In the genomic region with DNA sequence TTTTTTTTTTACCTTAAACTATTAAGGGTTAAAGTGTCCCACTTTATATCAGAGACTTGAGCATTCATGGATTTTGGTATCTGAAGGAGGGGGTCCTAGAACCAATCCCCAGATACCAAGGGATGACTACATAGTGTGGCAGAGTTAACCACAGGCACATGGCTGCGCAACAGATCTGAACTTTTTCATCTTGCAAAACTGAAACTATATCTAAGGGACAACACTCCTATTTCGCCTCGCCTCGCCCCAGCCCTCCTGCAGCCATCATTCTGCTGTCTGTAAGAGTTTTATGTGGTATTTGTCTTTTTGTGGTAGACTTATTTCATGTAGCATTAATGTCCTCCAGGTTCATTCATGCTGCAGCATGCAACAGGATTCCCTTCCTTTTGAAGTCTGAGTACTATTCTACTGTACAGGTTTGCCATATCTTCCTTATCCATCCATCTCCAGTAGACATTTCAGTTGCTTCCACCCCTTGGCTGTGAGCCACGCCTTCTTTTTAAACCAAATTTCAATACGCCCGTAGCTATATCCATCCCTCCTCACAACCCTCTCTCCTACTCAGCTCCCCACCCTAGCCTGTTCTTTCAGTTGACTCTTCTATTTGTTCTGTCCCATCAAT, we compare ENCODE assay signal across 22 cellular contexts. TPM values are rescaled to one million over a fixed set of nuclear protein-coding genes. Genes with fewer than 3 reads are reported as not detected.
A peak's percentile ranks its signal among the peaks of the same experiment; 100 is the strongest.
DNase-seq lines count a peak whose midpoint lies in the region; ATAC-seq, FAIRE-seq and TF ChIP-seq lines count a peak whose summit lies in the region.
"Had no signal": no experiment of that assay in that cellular context is flagged by ENCODE, and none has a peak within 500 bp of the region (broad histone marks: within the 10 kb centered on the region; RNA-seq: fewer than 3 reads in every experiment).

No MANE protein-coding gene starts in this region.

- H2AFZ ChIP-seq in mammary epithelial cell (ENCODE audit: low read depth, low read length), result no peak overlapping the region

- no peaks in the 10 kb centered on the region for H3K36me3 ChIP-seq in mammary epithelial cell (ENCODE audit: insufficient read depth, low read length)
- H3K36me3 ChIP-seq in breast epithelium, result no peaks in the 10 kb centered on the region
- peaks cover 9% of the 10 kb centered on the region in 2 donors for H3K36me3 ChIP-seq in small intestine (ENCODE audit: control insufficient read depth in 2 of 2, insufficient read depth in 2 of 2, low read length in 2 of 2)
- peaks cover 6 to 84% (median 39%) of the 10 kb centered on the region in 6 donors for H3K36me3 ChIP-seq in spleen

- H3K4me2 ChIP-seq in mammary epithelial cell (ENCODE audit: insufficient read depth, low read depth, low read length), result no peak overlapping the region
- H3K4me2 ChIP-seq: SK-N-SH had no signal

- no peak for TF ChIP-seq POLR2A in breast epithelium (IDR thresholded peaks at IDR 0.05)
- no peak for TF ChIP-seq POLR2A in spleen (IDR thresholded peaks at IDR 0.05)

- no peak overlapping the region for H3K27ac ChIP-seq in mammary epithelial cell (ENCODE audit: insufficient read depth, low read depth, low read length)
- H3K27ac ChIP-seq in breast epithelium, result no peak overlapping the region
- H3K27ac ChIP-seq in VCaP, result peak overlapping the region; percentile 75
- H3K27ac ChIP-seq in small intestine (ENCODE audit: low read depth in 1 of 2, low read length in 1 of 2), result no peak overlapping the region
- no peak overlapping the region for H3K27ac ChIP-seq in spleen

- H3K9me3 ChIP-seq in mammary epithelial cell (replicated peaks; ENCODE audit: insufficient read depth, low read length) (no peaks in the 10 kb centered on the region), breast epithelium (no peaks in the 10 kb centered on the region), small intestine (ENCODE audit: control insufficient read depth, low read depth) (no peaks in the 10 kb centered on the region), spleen (no peaks in the 10 kb centered on the region)
- H3K9me3 ChIP-seq: adrenal gland, MG63, mucosa of descending colon, Peyer's patch, sigmoid colon, SK-N-SH, thoracic aorta had no signal

- dilution Hi-C loops in mammary epithelial cell (cut with HindIII; ENCODE audit: low sequenced_read_pairs), result no loop called here

- BruUV-seq in mammary epithelial cell (replicated peaks; lab: Mats Ljungman, UMichigan), result no TSS peak

- H3K4me3 ChIP-seq in mammary epithelial cell (replicated peaks in 1 of 3; ENCODE audit: insufficient read depth in 1 of 3, low read depth in 2 of 3, low read length in 3 of 3) (no peak overlapping the region), breast epithelium (no peak overlapping the region), fibroblast of villous mesenchyme (ENCODE audit: low read depth, low read length) (no peak overlapping the region), small intestine (ENCODE audit: low read depth in 1 of 2, low read length in 2 of 2) (no peak overlapping the region), spleen (no peak overlapping the region)
- H3K4me3 ChIP-seq: adrenal gland, MG63, mucosa of descending colon, Peyer's patch, sigmoid colon, thoracic aorta had no signal

- FAIRE-seq in small intestine (lab: Jason Lieb, UNC) (no peak), RCC 7860 (lab: Jason Lieb, UNC) (no peak)
- FAIRE-seq: HepG2 had no signal

- TF ChIP-seq CTCF in mammary epithelial cell (conservative IDR thresholded peaks at IDR 0.05 in 1 of 2, IDR thresholded peaks at IDR 0.05 in 1 of 2; ENCODE audit: extremely low read depth in 1 of 2, insufficient read depth in 1 of 2, low read depth in 1 of 2, low read length in 2 of 2), result no peak
- TF ChIP-seq CTCF in breast epithelium (IDR thresholded peaks at IDR 0.05), result no peak
- no peak for TF ChIP-seq CTCF in VCaP (conservative IDR thresholded peaks at IDR 0.05)
- no peak for TF ChIP-seq CTCF in fibroblast of villous mesenchyme (IDR thresholded peaks at IDR 0.05; ENCODE audit: insufficient read depth, low read depth, low read length)
- no peak for TF ChIP-seq CTCF in spleen (IDR thresholded peaks at IDR 0.05 in 8 of 11, conservative IDR thresholded peaks at IDR 0.05 in 3 of 11)

- DNase-seq in mammary epithelial cell, result peak; percentile 8
- DNase-seq in breast epithelium (ENCODE audit: low spot score in 2 of 2), result no peak
- peak; percentile 17 for DNase-seq in fibroblast of villous mesenchyme (ENCODE audit: low read depth)
- DNase-seq in small intestine, result no peak
- DNase-seq in spleen, result no peak
- DNase-seq in RCC 7860 (ENCODE audit: low spot score), result no peak
- DNase-seq: DMS 273 treated with DMSO at 0.1 percent for 48 hours; MG63; mucosa of descending colon; NCI-H2081 treated with DMSO at 0.1 percent for 48 hours; occipital lobe; Peyer's patch; sigmoid colon; SK-N-SH; stimulated activated CD4-positive, alpha-beta T cell treated with anti-CD3 and anti-CD28 coated beads, Interleukin-4, amount 100 ng/mL, for 1 hour; stimulated activated CD8-positive, alpha-beta memory T cell treated with anti-CD3 and anti-CD28 coated beads, Interleukin-4, amount 100 ng/mL, for 48 hours had no signal

- H3K4me1 ChIP-seq in mammary epithelial cell (ENCODE audit: insufficient read depth, low read length) (peaks cover 4% of the 10 kb centered on the region), breast epithelium (no peaks in the 10 kb centered on the region), small intestine (ENCODE audit: control insufficient read depth in 2 of 2, insufficient read depth in 1 of 2, low read depth in 1 of 2, low read length in 1 of 2) (no peaks in the 10 kb centered on the region), spleen (peaks cover 10 to 31% (median 18%) of the 10 kb centered on the region in 6 donors)

- intact Hi-C loops in mammary epithelial cell (cut with micrococcal nuclease) (no loop called here), breast epithelium (cut with DNase I; ENCODE audit: low total_unique reads) (no loop called here), spleen (cut with DNase I; ENCODE audit: low total_unique reads) (no loop called here)

- peaks cover 8% of the 10 kb centered on the region for H3K79me2 ChIP-seq in mammary epithelial cell (ENCODE audit: insufficient read depth, low read length)

- no peaks in the 10 kb centered on the region for H4K20me1 ChIP-seq in mammary epithelial cell (ENCODE audit: insufficient read depth, low read length)

- CTCF ChIA-PET in mammary epithelial cell (lab: Charles Lee; ENCODE audit: low non-redundant PET), result no interaction called here

- WGBS in mammary epithelial cell (ENCODE audit: low coverage, missing lambda C conversion rate), result 50% methylated on average over 7 of the region's 7 CpGs
- 77 to 88% (median 81%) methylated on average over 7 of the region's 7 CpGs for WGBS in small intestine, 3 donors
- WGBS in spleen, 5 donors, result 76 to 88% (median 84%) methylated on average over 7 of the region's 7 CpGs

- H3K9ac ChIP-seq in mammary epithelial cell (ENCODE audit: insufficient read depth, low read length), result no peak overlapping the region
- H3K9ac ChIP-seq: SK-N-SH had no signal

- H3K27me3 ChIP-seq in mammary epithelial cell (ENCODE audit: insufficient read depth, low read length) (no peaks in the 10 kb centered on the region), breast epithelium (no peaks in the 10 kb centered on the region), small intestine (ENCODE audit: control insufficient read depth in 2 of 2, insufficient read depth in 2 of 2, low read length in 2 of 2) (no peaks in the 10 kb centered on the region), spleen (replicated peaks in 1 of 7) (no peaks in the 10 kb centered on the region)
- H3K27me3 ChIP-seq: adrenal gland, MG63, Peyer's patch, sigmoid colon had no signal

- in situ Hi-C loops in mammary epithelial cell (cut with MboI; ENCODE audit: low sequenced_read_pairs in 2 of 2), result no loop called here

- ATAC-seq in GM19324 (IDR thresholded peaks at IDR 0.05; ENCODE audit: low FRiP score, unreplicated experiment), result no peak
- ATAC-seq: HCT116, mucosa of descending colon had no signal

RNA-seq across cellular contexts. Expression of gene AMFR, which starts 53.2 kb away (rescaled TPM):
- 100 to 1,000 TPM in 1 of 2 donors, 10 to 100 TPM in 1; 77.7 to 238 TPM for total RNA-seq in mammary epithelial cell
- 54.6 TPM for polyA plus RNA-seq in mammary epithelial cell
- polyA minus RNA-seq in mammary epithelial cell, result 400 TPM
- 100 to 1,000 TPM; 156 to 205 (median 188) TPM for total RNA-seq in breast epithelium
- 244 and 302 TPM in 2 replicates for total RNA-seq in fibroblast of villous mesenchyme
- polyA plus RNA-seq in small intestine, result 10 to 100 TPM; 55.9 to 75.1 (median 65.8) TPM
- 100 to 1,000 TPM in 5 of 7 donors, 10 to 100 TPM in 2; 88.5 to 249 (median 126) TPM for total RNA-seq in spleen
- 10 to 100 TPM; 48.1 to 74.4 (median 56.2) TPM for polyA plus RNA-seq in spleen

Comparison
In these comparisons a context has a peak if more than half of its experiments do, and no peak if none do; other contexts are left out.
1. DNase-seq: peak in mammary epithelial cell (single experiment) and fibroblast of villous mesenchyme (single experiment); none in breast epithelium (0 of 2), small intestine (single experiment), spleen (single experiment) and RCC 7860 (single experiment).